ENCODE assay signal across 3 cellular contexts in the genomic region with DNA sequence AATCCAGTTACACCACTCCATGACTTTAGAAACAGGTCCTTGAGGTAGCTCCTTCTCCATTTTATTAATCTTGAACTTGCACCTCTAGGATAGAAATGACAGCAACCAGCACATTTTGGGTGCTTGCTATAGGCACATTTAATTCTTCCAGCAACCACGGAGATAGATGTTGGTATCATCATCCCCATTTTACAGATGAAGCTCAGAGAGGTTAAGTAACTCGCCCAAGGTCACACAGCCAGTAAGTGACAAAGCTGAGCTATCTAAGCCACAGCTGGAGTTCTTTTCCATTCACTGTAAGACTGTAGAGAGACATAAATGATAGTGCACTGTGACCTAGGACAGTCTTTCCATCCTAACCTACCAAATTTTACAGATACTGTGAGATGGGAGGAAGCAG.
TF ChIP-seq lines count a peak whose summit lies in the region.

No MANE protein-coding gene starts in this region.

TF ChIP-seq in HEK293, 187 proteins besides CTCF, POLR2A, EP300 and RAD21:
- no peak for TF ChIP-seq HOXC10 (CRISPR knock-in tag; IDR thresholded peaks at IDR 0.05)
- TF ChIP-seq, protein P1, sequence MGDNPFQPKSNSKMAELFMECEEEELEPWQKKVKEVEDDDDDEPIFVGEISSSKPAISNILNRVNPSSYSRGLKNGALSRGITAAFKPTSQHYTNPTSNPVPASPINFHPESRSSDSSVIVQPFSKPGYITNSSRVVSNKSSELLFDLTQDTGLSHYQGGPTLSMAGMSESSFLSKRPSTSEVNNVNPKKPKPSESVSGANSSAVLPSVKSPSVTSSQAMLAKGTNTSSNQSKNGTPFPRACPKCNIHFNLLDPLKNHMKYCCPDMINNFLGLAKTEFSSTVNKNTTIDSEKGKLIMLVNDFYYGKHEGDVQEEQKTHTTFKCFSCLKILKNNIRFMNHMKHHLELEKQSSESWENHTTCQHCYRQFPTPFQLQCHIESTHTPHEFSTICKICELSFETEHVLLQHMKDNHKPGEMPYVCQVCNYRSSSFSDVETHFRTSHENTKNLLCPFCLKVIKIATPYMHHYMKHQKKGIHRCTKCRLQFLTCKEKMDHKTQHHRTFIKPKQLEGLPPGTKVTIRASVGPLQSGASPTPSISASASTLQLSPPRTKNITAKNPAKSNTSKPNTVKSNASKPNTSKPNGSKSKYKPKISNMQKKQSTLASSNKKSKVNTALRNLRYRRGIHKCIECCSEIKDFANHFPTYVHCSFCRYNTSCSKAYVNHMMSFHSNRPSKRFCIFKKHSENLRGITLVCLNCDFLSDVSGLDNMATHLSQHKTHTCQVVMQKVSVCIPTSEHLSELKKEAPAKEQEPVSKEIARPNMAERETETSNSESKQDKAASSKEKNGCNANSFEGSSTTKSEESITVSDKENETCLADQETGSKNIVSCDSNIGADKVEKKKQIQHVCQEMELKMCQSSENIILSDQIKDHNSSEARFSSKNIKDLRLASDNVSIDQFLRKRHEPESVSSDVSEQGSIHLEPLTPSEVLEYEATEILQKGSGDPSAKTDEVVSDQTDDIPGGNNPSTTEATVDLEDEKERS (tag by site-specific recombination; IDR thresholded peaks at IDR 0.05): no peak
- TF ChIP-seq ZNF768 (tag by site-specific recombination; IDR thresholded peaks at IDR 0.05): peak; percentile 42; the same call in 1 of the 2 replicates

TF ChIP-seq in K562, 482 proteins besides CTCF, POLR2A, EP300 and RAD21 (continues in another document):
- TF ChIP-seq CCNT2 (IDR thresholded peaks at IDR 0.05; ENCODE audit: borderline replicate concordance, extremely low read depth, insufficient read length, low read depth, low read length): no peak
- TF ChIP-seq, protein P2, sequence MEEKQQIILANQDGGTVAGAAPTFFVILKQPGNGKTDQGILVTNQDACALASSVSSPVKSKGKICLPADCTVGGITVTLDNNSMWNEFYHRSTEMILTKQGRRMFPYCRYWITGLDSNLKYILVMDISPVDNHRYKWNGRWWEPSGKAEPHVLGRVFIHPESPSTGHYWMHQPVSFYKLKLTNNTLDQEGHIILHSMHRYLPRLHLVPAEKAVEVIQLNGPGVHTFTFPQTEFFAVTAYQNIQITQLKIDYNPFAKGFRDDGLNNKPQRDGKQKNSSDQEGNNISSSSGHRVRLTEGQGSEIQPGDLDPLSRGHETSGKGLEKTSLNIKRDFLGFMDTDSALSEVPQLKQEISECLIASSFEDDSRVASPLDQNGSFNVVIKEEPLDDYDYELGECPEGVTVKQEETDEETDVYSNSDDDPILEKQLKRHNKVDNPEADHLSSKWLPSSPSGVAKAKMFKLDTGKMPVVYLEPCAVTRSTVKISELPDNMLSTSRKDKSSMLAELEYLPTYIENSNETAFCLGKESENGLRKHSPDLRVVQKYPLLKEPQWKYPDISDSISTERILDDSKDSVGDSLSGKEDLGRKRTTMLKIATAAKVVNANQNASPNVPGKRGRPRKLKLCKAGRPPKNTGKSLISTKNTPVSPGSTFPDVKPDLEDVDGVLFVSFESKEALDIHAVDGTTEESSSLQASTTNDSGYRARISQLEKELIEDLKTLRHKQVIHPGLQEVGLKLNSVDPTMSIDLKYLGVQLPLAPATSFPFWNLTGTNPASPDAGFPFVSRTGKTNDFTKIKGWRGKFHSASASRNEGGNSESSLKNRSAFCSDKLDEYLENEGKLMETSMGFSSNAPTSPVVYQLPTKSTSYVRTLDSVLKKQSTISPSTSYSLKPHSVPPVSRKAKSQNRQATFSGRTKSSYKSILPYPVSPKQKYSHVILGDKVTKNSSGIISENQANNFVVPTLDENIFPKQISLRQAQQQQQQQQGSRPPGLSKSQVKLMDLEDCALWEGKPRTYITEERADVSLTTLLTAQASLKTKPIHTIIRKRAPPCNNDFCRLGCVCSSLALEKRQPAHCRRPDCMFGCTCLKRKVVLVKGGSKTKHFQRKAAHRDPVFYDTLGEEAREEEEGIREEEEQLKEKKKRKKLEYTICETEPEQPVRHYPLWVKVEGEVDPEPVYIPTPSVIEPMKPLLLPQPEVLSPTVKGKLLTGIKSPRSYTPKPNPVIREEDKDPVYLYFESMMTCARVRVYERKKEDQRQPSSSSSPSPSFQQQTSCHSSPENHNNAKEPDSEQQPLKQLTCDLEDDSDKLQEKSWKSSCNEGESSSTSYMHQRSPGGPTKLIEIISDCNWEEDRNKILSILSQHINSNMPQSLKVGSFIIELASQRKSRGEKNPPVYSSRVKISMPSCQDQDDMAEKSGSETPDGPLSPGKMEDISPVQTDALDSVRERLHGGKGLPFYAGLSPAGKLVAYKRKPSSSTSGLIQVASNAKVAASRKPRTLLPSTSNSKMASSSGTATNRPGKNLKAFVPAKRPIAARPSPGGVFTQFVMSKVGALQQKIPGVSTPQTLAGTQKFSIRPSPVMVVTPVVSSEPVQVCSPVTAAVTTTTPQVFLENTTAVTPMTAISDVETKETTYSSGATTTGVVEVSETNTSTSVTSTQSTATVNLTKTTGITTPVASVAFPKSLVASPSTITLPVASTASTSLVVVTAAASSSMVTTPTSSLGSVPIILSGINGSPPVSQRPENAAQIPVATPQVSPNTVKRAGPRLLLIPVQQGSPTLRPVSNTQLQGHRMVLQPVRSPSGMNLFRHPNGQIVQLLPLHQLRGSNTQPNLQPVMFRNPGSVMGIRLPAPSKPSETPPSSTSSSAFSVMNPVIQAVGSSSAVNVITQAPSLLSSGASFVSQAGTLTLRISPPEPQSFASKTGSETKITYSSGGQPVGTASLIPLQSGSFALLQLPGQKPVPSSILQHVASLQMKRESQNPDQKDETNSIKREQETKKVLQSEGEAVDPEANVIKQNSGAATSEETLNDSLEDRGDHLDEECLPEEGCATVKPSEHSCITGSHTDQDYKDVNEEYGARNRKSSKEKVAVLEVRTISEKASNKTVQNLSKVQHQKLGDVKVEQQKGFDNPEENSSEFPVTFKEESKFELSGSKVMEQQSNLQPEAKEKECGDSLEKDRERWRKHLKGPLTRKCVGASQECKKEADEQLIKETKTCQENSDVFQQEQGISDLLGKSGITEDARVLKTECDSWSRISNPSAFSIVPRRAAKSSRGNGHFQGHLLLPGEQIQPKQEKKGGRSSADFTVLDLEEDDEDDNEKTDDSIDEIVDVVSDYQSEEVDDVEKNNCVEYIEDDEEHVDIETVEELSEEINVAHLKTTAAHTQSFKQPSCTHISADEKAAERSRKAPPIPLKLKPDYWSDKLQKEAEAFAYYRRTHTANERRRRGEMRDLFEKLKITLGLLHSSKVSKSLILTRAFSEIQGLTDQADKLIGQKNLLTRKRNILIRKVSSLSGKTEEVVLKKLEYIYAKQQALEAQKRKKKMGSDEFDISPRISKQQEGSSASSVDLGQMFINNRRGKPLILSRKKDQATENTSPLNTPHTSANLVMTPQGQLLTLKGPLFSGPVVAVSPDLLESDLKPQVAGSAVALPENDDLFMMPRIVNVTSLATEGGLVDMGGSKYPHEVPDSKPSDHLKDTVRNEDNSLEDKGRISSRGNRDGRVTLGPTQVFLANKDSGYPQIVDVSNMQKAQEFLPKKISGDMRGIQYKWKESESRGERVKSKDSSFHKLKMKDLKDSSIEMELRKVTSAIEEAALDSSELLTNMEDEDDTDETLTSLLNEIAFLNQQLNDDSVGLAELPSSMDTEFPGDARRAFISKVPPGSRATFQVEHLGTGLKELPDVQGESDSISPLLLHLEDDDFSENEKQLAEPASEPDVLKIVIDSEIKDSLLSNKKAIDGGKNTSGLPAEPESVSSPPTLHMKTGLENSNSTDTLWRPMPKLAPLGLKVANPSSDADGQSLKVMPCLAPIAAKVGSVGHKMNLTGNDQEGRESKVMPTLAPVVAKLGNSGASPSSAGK (IDR thresholded peaks at IDR 0.05): no peak
- TF ChIP-seq, protein P3, sequence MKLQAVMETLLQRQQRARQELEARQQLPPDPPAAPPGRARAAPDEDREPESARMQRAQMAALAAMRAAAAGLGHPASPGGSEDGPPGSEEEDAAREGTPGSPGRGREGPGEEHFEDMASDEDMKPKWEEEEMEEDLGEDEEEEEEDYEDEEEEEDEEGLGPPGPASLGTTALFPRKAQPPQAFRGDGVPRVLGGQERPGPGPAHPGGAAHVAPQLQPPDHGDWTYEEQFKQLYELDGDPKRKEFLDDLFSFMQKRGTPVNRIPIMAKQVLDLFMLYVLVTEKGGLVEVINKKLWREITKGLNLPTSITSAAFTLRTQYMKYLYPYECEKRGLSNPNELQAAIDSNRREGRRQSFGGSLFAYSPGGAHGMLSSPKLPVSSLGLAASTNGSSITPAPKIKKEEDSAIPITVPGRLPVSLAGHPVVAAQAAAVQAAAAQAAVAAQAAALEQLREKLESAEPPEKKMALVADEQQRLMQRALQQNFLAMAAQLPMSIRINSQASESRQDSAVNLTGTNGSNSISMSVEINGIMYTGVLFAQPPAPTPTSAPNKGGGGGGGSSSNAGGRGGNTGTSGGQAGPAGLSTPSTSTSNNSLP (IDR thresholded peaks at IDR 0.05; ENCODE audit: borderline replicate concordance, low read depth, low read length): no peak
- no peak for TF ChIP-seq TSC22D4 (tag; IDR thresholded peaks at IDR 0.05)
- TF ChIP-seq CHD4 (IDR thresholded peaks at IDR 0.05; ENCODE audit: insufficient read depth, insufficient replicate concordance, low read depth, low read length, poor library complexity, severe bottlenecking): no peak

TF ChIP-seq in H1, 55 proteins besides CTCF, POLR2A, EP300 and RAD21:
- peak in 1 of 2 experiments; percentile 93; a peak in 1 of 4 replicates for TF ChIP-seq HDAC2 (IDR thresholded peaks at IDR 0.05; ENCODE audit: borderline replicate concordance in 1 of 2, low read depth in 2 of 2, low read length in 2 of 2)
- no peak for TF ChIP-seq TEAD4 (IDR thresholded peaks at IDR 0.05; ENCODE audit: low read depth, low read length)
- TF ChIP-seq SIN3A (conservative IDR thresholded peaks at IDR 0.05 in 1 of 2, IDR thresholded peaks at IDR 0.05 in 1 of 2; ENCODE audit: low read depth in 1 of 2, low read length in 2 of 2): no peak
- peak; percentile 98 for TF ChIP-seq KDM1A (IDR thresholded peaks at IDR 0.05; ENCODE audit: borderline replicate concordance, low read length)
- TF ChIP-seq TBP (IDR thresholded peaks at IDR 0.05; ENCODE audit: low read depth, low read length): no peak
- TF ChIP-seq, protein P4, sequence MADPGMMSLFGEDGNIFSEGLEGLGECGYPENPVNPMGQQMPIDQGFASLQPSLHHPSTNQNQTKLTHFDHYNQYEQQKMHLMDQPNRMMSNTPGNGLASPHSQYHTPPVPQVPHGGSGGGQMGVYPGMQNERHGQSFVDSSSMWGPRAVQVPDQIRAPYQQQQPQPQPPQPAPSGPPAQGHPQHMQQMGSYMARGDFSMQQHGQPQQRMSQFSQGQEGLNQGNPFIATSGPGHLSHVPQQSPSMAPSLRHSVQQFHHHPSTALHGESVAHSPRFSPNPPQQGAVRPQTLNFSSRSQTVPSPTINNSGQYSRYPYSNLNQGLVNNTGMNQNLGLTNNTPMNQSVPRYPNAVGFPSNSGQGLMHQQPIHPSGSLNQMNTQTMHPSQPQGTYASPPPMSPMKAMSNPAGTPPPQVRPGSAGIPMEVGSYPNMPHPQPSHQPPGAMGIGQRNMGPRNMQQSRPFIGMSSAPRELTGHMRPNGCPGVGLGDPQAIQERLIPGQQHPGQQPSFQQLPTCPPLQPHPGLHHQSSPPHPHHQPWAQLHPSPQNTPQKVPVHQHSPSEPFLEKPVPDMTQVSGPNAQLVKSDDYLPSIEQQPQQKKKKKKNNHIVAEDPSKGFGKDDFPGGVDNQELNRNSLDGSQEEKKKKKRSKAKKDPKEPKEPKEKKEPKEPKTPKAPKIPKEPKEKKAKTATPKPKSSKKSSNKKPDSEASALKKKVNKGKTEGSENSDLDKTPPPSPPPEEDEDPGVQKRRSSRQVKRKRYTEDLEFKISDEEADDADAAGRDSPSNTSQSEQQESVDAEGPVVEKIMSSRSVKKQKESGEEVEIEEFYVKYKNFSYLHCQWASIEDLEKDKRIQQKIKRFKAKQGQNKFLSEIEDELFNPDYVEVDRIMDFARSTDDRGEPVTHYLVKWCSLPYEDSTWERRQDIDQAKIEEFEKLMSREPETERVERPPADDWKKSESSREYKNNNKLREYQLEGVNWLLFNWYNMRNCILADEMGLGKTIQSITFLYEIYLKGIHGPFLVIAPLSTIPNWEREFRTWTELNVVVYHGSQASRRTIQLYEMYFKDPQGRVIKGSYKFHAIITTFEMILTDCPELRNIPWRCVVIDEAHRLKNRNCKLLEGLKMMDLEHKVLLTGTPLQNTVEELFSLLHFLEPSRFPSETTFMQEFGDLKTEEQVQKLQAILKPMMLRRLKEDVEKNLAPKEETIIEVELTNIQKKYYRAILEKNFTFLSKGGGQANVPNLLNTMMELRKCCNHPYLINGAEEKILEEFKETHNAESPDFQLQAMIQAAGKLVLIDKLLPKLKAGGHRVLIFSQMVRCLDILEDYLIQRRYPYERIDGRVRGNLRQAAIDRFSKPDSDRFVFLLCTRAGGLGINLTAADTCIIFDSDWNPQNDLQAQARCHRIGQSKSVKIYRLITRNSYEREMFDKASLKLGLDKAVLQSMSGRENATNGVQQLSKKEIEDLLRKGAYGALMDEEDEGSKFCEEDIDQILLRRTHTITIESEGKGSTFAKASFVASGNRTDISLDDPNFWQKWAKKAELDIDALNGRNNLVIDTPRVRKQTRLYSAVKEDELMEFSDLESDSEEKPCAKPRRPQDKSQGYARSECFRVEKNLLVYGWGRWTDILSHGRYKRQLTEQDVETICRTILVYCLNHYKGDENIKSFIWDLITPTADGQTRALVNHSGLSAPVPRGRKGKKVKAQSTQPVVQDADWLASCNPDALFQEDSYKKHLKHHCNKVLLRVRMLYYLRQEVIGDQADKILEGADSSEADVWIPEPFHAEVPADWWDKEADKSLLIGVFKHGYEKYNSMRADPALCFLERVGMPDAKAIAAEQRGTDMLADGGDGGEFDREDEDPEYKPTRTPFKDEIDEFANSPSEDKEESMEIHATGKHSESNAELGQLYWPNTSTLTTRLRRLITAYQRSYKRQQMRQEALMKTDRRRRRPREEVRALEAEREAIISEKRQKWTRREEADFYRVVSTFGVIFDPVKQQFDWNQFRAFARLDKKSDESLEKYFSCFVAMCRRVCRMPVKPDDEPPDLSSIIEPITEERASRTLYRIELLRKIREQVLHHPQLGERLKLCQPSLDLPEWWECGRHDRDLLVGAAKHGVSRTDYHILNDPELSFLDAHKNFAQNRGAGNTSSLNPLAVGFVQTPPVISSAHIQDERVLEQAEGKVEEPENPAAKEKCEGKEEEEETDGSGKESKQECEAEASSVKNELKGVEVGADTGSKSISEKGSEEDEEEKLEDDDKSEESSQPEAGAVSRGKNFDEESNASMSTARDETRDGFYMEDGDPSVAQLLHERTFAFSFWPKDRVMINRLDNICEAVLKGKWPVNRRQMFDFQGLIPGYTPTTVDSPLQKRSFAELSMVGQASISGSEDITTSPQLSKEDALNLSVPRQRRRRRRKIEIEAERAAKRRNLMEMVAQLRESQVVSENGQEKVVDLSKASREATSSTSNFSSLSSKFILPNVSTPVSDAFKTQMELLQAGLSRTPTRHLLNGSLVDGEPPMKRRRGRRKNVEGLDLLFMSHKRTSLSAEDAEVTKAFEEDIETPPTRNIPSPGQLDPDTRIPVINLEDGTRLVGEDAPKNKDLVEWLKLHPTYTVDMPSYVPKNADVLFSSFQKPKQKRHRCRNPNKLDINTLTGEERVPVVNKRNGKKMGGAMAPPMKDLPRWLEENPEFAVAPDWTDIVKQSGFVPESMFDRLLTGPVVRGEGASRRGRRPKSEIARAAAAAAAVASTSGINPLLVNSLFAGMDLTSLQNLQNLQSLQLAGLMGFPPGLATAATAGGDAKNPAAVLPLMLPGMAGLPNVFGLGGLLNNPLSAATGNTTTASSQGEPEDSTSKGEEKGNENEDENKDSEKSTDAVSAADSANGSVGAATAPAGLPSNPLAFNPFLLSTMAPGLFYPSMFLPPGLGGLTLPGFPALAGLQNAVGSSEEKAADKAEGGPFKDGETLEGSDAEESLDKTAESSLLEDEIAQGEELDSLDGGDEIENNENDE (IDR thresholded peaks at IDR 0.05; ENCODE audit: insufficient replicate concordance, low read length): no peak
- TF ChIP-seq NRF1 (IDR thresholded peaks at IDR 0.05; ENCODE audit: low read depth, low read length): no peak
- TF ChIP-seq EGR1 (IDR thresholded peaks at IDR 0.05; ENCODE audit: borderline replicate concordance, low read depth, low read length): no peak
